Comparison of ENCODE assay signal across 9 cellular contexts in genomic region chr16:28013878-28014277, GRCh38. TPM values are rescaled to one million over a fixed set of nuclear protein-coding genes. Genes with fewer than 3 reads are reported as not detected.
"Had no signal": no experiment of that assay in that cellular context is flagged by ENCODE, and none has a peak within 500 bp of the region (broad histone marks: within the 10 kb centered on the region; RNA-seq: fewer than 3 reads in every experiment).

No MANE protein-coding gene starts in this region.

- FAIRE-seq: H1, H54, HTR-8/SVneo had no signal

- H3K9ac ChIP-seq: KMS-11 had no signal

- H3K4me3 ChIP-seq: GM23338 had no signal

- H2AFZ ChIP-seq: GM23338 had no signal

- ATAC-seq: GM23338 had no signal

- H3K4me2 ChIP-seq: GM23338, KMS-11 had no signal

- H3K27ac ChIP-seq: KMS-11 had no signal

- DNase-seq: H9, HCEC 1CT had no signal

RNA-seq across cellular contexts. Expression of gene GSG1L, which starts 49.6 kb away (rescaled TPM):
- total RNA-seq: HT-29 had no signal
- polyA plus RNA-seq: IgD-negative memory B cell had no signal
